8 cellular contexts compared by ENCODE assay signal in genomic region chr6:35731736-35732532, GRCh38. TPM values are rescaled to one million over a fixed set of nuclear protein-coding genes. Genes with fewer than 3 reads are reported as not detected.
DNase-seq lines count a peak whose midpoint lies in the region; ATAC-seq and TF ChIP-seq lines count a peak whose summit lies in the region.

No MANE protein-coding gene starts in this region.

- H3K27me3 Mint-ChIP-seq in activated CD4-positive, alpha-beta T cell treated with anti-CD3 and anti-CD28 coated beads, Interleukin-2, amount 10 ng/mL, durations not matched to agents 7 days and 5 days, result no peaks in the 10 kb centered on the region

- peaks cover 47 to 91% of the 10 kb centered on the region in 2 donors for H3K4me1 ChIP-seq in left lung

- H3K27ac Mint-ChIP-seq in activated CD4-positive, alpha-beta T cell treated with anti-CD3 and anti-CD28 coated beads, Interleukin-2, amount 10 ng/mL, durations not matched to agents 7 days and 5 days, result peak overlapping the region; percentile 99

- no peaks in the 10 kb centered on the region for H3K9me3 ChIP-seq in left lung

- H3K4me1 Mint-ChIP-seq in activated CD4-positive, alpha-beta T cell treated with anti-CD3 and anti-CD28 coated beads, Interleukin-2, amount 10 ng/mL, durations not matched to agents 7 days and 5 days, result peaks cover 79% of the 10 kb centered on the region

- peak; percentile 33 for ATAC-seq in GM18519 (IDR thresholded peaks at IDR 0.05; ENCODE audit: low FRiP score, unreplicated experiment)
- ATAC-seq in HG03064 (IDR thresholded peaks at IDR 0.05; ENCODE audit: low read depth, unreplicated experiment), result peak; percentile 40
- peak; percentile 73 for ATAC-seq in left lung

- H3K36me3 Mint-ChIP-seq in activated CD4-positive, alpha-beta T cell treated with anti-CD3 and anti-CD28 coated beads, Interleukin-2, amount 10 ng/mL, durations not matched to agents 7 days and 5 days (ENCODE audit: low read depth), result no peaks in the 10 kb centered on the region

- H3K4me3 Mint-ChIP-seq in activated CD4-positive, alpha-beta T cell treated with anti-CD3 and anti-CD28 coated beads, Interleukin-2, amount 10 ng/mL, durations not matched to agents 7 days and 5 days, result peak overlapping the region; percentile 88

- H3K36me3 ChIP-seq in left lung, result no peaks in the 10 kb centered on the region

- H3K9me3 Mint-ChIP-seq in activated CD4-positive, alpha-beta T cell treated with anti-CD3 and anti-CD28 coated beads, Interleukin-2, amount 10 ng/mL, durations not matched to agents 7 days and 5 days, result no peaks in the 10 kb centered on the region

- CTCF ChIA-PET in AG04449 (lab: Yijun Ruan, JAX), result interaction anchor here (0.7 to 4.0 kb wide), 6 partner anchors 10 to 209 kb away, joined by 3 to 40 read pairs (median 3); no protein-coding TSS in a partner anchor
- CTCF ChIA-PET in activated CD4-positive, alpha-beta T cell treated with anti-CD3 and anti-CD28 coated beads, Interleukin-2, amount 10 ng/mL, durations not matched to agents 7 days and 5 days (lab: Charles Lee), result interaction anchor here (0.6 to 0.9 kb wide), 4 partner anchors 145 to 1541 kb away, joined by 3 read pairs; no protein-coding TSS in a partner anchor

- peak overlapping the region; percentile 98 to 99 for H3K27ac ChIP-seq in left lung

- intact Hi-C loops in left lung (cut with DNase I), result loop anchor here in 1 of 2 donors (10.0 kb wide), 1 partner anchor 147 kb away; no protein-coding TSS in a partner anchor

- DNase-seq in AG04449 (ENCODE audit: low read depth, low spot score), result peak; percentile 29
- peak; percentile 61 for DNase-seq in NCI-H446 treated with DMSO at 0.1 percent for 48 hours (lab: John Stamatoyannopoulos, UW)
- DNase-seq in activated CD4-positive, alpha-beta T cell treated with anti-CD3 and anti-CD28 coated beads, Interleukin-2, amount 10 ng/mL, durations not matched to agents 7 days and 5 days, result peak; percentile 97
- DNase-seq in cortex of kidney (lab: John Stamatoyannopoulos, UW), result peak; percentile 88
- DNase-seq in left lung, result peak; percentile 95 to 99
- peak; percentile 95 to 96 for DNase-seq in stimulated activated CD4-positive, alpha-beta T cell treated with anti-CD3 and anti-CD28 coated beads, Interleukin-2, amount 100 ng/mL, for 24 hours

- POLR2A ChIA-PET in AG04449 (lab: Yijun Ruan, JAX), result interaction anchor here (1.4 kb wide), 1 partner anchor 141 kb away, joined by 4 read pairs; no protein-coding TSS in a partner anchor
- POLR2A ChIA-PET in activated CD4-positive, alpha-beta T cell treated with anti-CD3 and anti-CD28 coated beads, Interleukin-2, amount 10 ng/mL, durations not matched to agents 7 days and 5 days (lab: Charles Lee), result interaction anchor here (0.7 kb wide), 1 partner anchor 63 kb away, joined by 3 read pairs; no protein-coding TSS in a partner anchor

- TF ChIP-seq CTCF in AG04449 (IDR thresholded peaks at IDR 0.05; ENCODE audit: insufficient read depth, low read length, missing control alignments) (no peak), left lung (IDR thresholded peaks at IDR 0.05) (no peak)

- no peaks in the 10 kb centered on the region for H3K27me3 ChIP-seq in left lung

- H3K4me3 ChIP-seq in AG04449 (ENCODE audit: low read depth, low read length) (peak overlapping the region; percentile 65), left lung (peak overlapping the region; percentile 62 to 67)

RNA-seq across cellular contexts. Expression of gene ARMC12, which starts 4.9 kb away (rescaled TPM):
- 1 to 10 TPM; 1.2 to 1.6 TPM for total RNA-seq in activated CD4-positive, alpha-beta T cell treated with anti-CD3 and anti-CD28 coated beads, Interleukin-2, amount 10 ng/mL, durations not matched to agents 7 days and 5 days
- total RNA-seq in left lung, result under 1 TPM; 0.45 to 0.90 TPM

RNA-seq across cellular contexts. Expression of gene FKBP5, which starts 43.2 kb away (rescaled TPM):
- total RNA-seq in activated CD4-positive, alpha-beta T cell treated with anti-CD3 and anti-CD28 coated beads, Interleukin-2, amount 10 ng/mL, durations not matched to agents 7 days and 5 days, result 100 to 1,000 TPM in 1 of 2 experiments, 10 to 100 TPM in 1; 94.2 to 100 TPM
- total RNA-seq in left lung, result 100 to 1,000 TPM; 114 to 139 TPM

RNA-seq across cellular contexts. Expression of gene CLPSL2, which starts 44.5 kb away (rescaled TPM):
- total RNA-seq in activated CD4-positive, alpha-beta T cell treated with anti-CD3 and anti-CD28 coated beads, Interleukin-2, amount 10 ng/mL, durations not matched to agents 7 days and 5 days, result not detected
- not detected for total RNA-seq in left lung

RNA-seq across cellular contexts. Expression of gene CLPSL1, which starts 48.9 kb away (rescaled TPM):
- total RNA-seq in activated CD4-positive, alpha-beta T cell treated with anti-CD3 and anti-CD28 coated beads, Interleukin-2, amount 10 ng/mL, durations not matched to agents 7 days and 5 days, result not detected
- total RNA-seq in left lung, result not detected

Comparison
In these comparisons a context has a peak if more than half of its experiments do, and no peak if none do; other contexts are left out.
1. Peak in every context shown above with its lines: DNase-seq, ATAC-seq, H3K4me3 ChIP-seq and H3K27ac ChIP-seq.
2. DNase-seq: peak in every context shown above with its lines; median percentile 97 in activated CD4-positive, alpha-beta T cell treated with anti-CD3 and anti-CD28 coated beads, Interleukin-2, amount 10 ng/mL, durations not matched to agents 7 days and 5 days; 97 in left lung; 96 in stimulated activated CD4-positive, alpha-beta T cell treated with anti-CD3 and anti-CD28 coated beads, Interleukin-2, amount 100 ng/mL, for 24 hours; 88 in cortex of kidney; 61 in NCI-H446 treated with DMSO at 0.1 percent for 48 hours; 29 in AG04449.